9 cellular contexts compared by ENCODE assay signal in the genomic region with DNA sequence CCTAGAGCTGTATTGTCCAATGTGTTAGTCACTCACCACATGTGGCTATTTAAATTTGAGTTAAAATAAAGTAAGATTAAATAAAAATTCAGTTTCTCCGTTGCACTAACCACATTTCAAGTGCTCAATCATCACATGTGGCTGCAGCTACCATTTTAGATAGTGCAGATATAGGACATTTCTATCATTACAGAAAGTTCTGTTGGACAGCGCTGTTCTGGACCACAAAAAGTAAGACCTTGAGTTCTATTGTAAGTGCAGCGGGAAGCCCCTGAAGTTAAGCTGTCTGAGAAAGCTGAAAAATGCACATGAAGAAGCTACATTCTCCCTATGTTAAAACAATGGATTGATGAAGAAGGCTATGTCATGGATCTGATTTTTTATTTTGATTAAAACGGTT. TPM values are rescaled to one million over a fixed set of nuclear protein-coding genes. Genes with fewer than 3 reads are reported as not detected.
DNase-seq lines count a peak whose midpoint lies in the region; ATAC-seq and TF ChIP-seq lines count a peak whose summit lies in the region.
"Had no signal": no experiment of that assay in that cellular context is flagged by ENCODE, and none has a peak within 500 bp of the region (broad histone marks: within the 10 kb centered on the region; RNA-seq: fewer than 3 reads in every experiment).

No MANE protein-coding gene starts in this region.

- no TSS peak for BruUV-seq in A673 (replicated peaks; lab: Mats Ljungman, UMichigan)
- no TSS peak for BruUV-seq in IMR-90 (replicated peaks; lab: Mats Ljungman, UMichigan)

- TF ChIP-seq POLR2A in IMR-90 (IDR thresholded peaks at IDR 0.05; ENCODE audit: low read depth, low read length): no peak

- H3K9me3 Mint-ChIP-seq in mesothelial cell of epicardium: no peaks in the 10 kb centered on the region

- no peak overlapping the region for H4K5ac ChIP-seq in IMR-90 (ENCODE audit: low read depth, low read length)

- H3K9me1 ChIP-seq in IMR-90 (ENCODE audit: insufficient read depth, low read length): peaks cover 3% of the 10 kb centered on the region; the same call in 1 of the 2 replicates

- no peak overlapping the region for H3K27ac Mint-ChIP-seq in mesothelial cell of epicardium

- peak overlapping the region; percentile 61 for H3K4me2 ChIP-seq in IMR-90 (ENCODE audit: low read depth, low read length)

- intact Hi-C loops in A673 (cut with micrococcal nuclease; ENCODE audit: unreplicated experiment): loop anchor here (2.0 to 10.0 kb wide), 3 partner anchors 62 to 436 kb away; partner anchors contain the start of genes AKIRIN2 and ZNF292
- intact Hi-C loops in IMR-90 (cut with micrococcal nuclease): loop anchor here (1.0 kb wide), 1 partner anchor 108 kb away; no protein-coding TSS in a partner anchor

- peaks cover 32% of the 10 kb centered on the region for H3K4me1 Mint-ChIP-seq in mesothelial cell of epicardium

- H3K4me3 Mint-ChIP-seq in mesothelial cell of epicardium: peak overlapping the region; percentile 79

- H3K36me3 ChIP-seq in A673 (ENCODE audit: insufficient read depth, low read length, poor library complexity, severe bottlenecking): peaks cover 18% of the 10 kb centered on the region
- peaks cover 7% of the 10 kb centered on the region for H3K36me3 ChIP-seq in IMR-90 (ENCODE audit: control insufficient read depth, insufficient read depth, low read length)
- peaks cover 2% of the 10 kb centered on the region for H3K36me3 ChIP-seq in brain microvascular endothelial cell (replicated peaks)

- no peak overlapping the region for H3K4ac ChIP-seq in IMR-90 (ENCODE audit: low read depth, low read length)

- dilution Hi-C loops in IMR-90 (cut with HindIII; ENCODE audit: low sequenced_read_pairs, unreplicated experiment): no loop called here

- H3K36me3 Mint-ChIP-seq in mesothelial cell of epicardium: peaks cover 9% of the 10 kb centered on the region

- H3K56ac ChIP-seq in IMR-90 (ENCODE audit: extremely low read depth, insufficient read depth, low read length): no peak overlapping the region

- no peak for TF ChIP-seq CTCF in A673 (conservative IDR thresholded peaks at IDR 0.05; ENCODE audit: low read depth, low read length)
- TF ChIP-seq CTCF in IMR-90 (conservative IDR thresholded peaks at IDR 0.05; ENCODE audit: low read depth, low read length): no peak
- no peak for TF ChIP-seq CTCF in brain microvascular endothelial cell (IDR thresholded peaks at IDR 0.05; ENCODE audit: low read depth, low read length, missing control alignments)
- TF ChIP-seq CTCF in mesothelial cell of epicardium (IDR thresholded peaks at IDR 0.05; ENCODE audit: unreplicated experiment): no peak

- no peak overlapping the region for H4K8ac ChIP-seq in IMR-90 (ENCODE audit: low read depth in 2 of 2, low read length in 2 of 2)

- no peak for TF ChIP-seq RAD21 in IMR-90 (IDR thresholded peaks at IDR 0.05; ENCODE audit: low read length)

- peaks cover 5% of the 10 kb centered on the region for H3K4me1 ChIP-seq in A673 (ENCODE audit: insufficient read depth, low read length, poor library complexity, severe bottlenecking)
- peaks cover 2% of the 10 kb centered on the region for H3K4me1 ChIP-seq in IMR-90 (ENCODE audit: control insufficient read depth, insufficient read depth, low read length)

- WGBS in IMR-90 (ENCODE audit: extremely low coverage in 2 of 2, insufficient read length in 1 of 2), 2 experiments: no CpG with 5 or more reads among the region's 4 CpGs

- no peak overlapping the region for H2AK9ac ChIP-seq in IMR-90 (replicated peaks; ENCODE audit: low read depth, low read length, poor library complexity)

- H4K20me1 ChIP-seq in IMR-90 (ENCODE audit: insufficient read depth, low read length): peaks cover 22% of the 10 kb centered on the region

- H3K27ac ChIP-seq in A673 (ENCODE audit: low read depth, low read length, poor library complexity, severe bottlenecking): peak overlapping the region; percentile 80
- H3K27ac ChIP-seq in IMR-90 (ENCODE audit: insufficient read depth, low read length): no peak overlapping the region
- H3K27ac ChIP-seq in brain microvascular endothelial cell: no peak overlapping the region

- no peak overlapping the region for H2AFZ ChIP-seq in IMR-90 (replicated peaks; ENCODE audit: low read length, poor library complexity)

- CTCF ChIA-PET in A673 (lab: Charles Lee): no interaction called here
- CTCF ChIA-PET in IMR-90 (lab: Yijun Ruan, JAX): no interaction called here

- POLR2A ChIA-PET in A673 (lab: Charles Lee; ENCODE audit: low non-redundant PET): no interaction called here
- POLR2A ChIA-PET in IMR-90 (lab: Charles Lee; ENCODE audit: unreplicated experiment): no interaction called here

- no peak overlapping the region for H2BK120ac ChIP-seq in IMR-90 (ENCODE audit: low read depth, low read length)

- peak overlapping the region; percentile 67 for H3K4me3 ChIP-seq in A673 (ENCODE audit: low read depth, low read length, poor library complexity, severe bottlenecking)
- peak overlapping the region; percentile 77; the same call in 1 of the 2 replicates for H3K4me3 ChIP-seq in IMR-90 (ENCODE audit: insufficient read depth, low read depth, low read length)
- H3K4me3 ChIP-seq in brain microvascular endothelial cell (ENCODE audit: low read depth, low read length): peak overlapping the region; percentile 97

- H3K18ac ChIP-seq in IMR-90 (ENCODE audit: low read depth, low read length): no peak overlapping the region

- no peak overlapping the region for H2BK15ac ChIP-seq in IMR-90 (ENCODE audit: low read depth, low read length)

- H2AK5ac ChIP-seq in IMR-90 (ENCODE audit: low read depth, low read length): no peak overlapping the region

- H3K27me3 Mint-ChIP-seq in mesothelial cell of epicardium (ENCODE audit: low read depth): no peaks in the 10 kb centered on the region

- H3K9me3 ChIP-seq in A673 (ENCODE audit: low read depth, low read length, poor library complexity, severe bottlenecking) (no peaks in the 10 kb centered on the region), IMR-90 (ENCODE audit: control insufficient read depth, insufficient read depth, low read length) (no peaks in the 10 kb centered on the region)

- H2BK5ac ChIP-seq in IMR-90 (ENCODE audit: low read depth, low read length, poor library complexity, severe bottlenecking): no peak overlapping the region

- peaks cover 27 to 50% of the 10 kb centered on the region in 2 experiments for H3K79me1 ChIP-seq in IMR-90 (ENCODE audit: low read depth in 1 of 2, low read length in 2 of 2)

- H3K14ac ChIP-seq in IMR-90 (replicated peaks; ENCODE audit: low read depth, low read length): no peak overlapping the region

- H4K91ac ChIP-seq in IMR-90 (ENCODE audit: insufficient read depth, low read depth, low read length): no peak overlapping the region

- no peak overlapping the region for H2BK20ac ChIP-seq in IMR-90 (ENCODE audit: low read depth, low read length)

- no peak overlapping the region for H3K23ac ChIP-seq in IMR-90 (ENCODE audit: low read depth, low read length)

- no peak for ATAC-seq in IMR-90 (ENCODE audit: low read depth)
- ATAC-seq in GM18868 (IDR thresholded peaks at IDR 0.05; ENCODE audit: unreplicated experiment): no peak
- no peak for ATAC-seq in HG03571 (IDR thresholded peaks at IDR 0.05; ENCODE audit: unreplicated experiment)

- peak overlapping the region; percentile 96; the same call in 1 of the 2 replicates for H3K9ac ChIP-seq in IMR-90 (ENCODE audit: low read depth, low read length)

- no peak for DNase-seq in A673 (ENCODE audit: low spot score)
- peak; percentile 18 for DNase-seq in IMR-90
- no peak for DNase-seq in brain microvascular endothelial cell
- no peak for DNase-seq in mesothelial cell of epicardium (ENCODE audit: low spot score in 2 of 2, unreplicated experiment in 2 of 2)
- no peak for DNase-seq in mucosa of gallbladder (ENCODE audit: low spot score)
- no peak for DNase-seq in HK-2 (ENCODE audit: unreplicated experiment)
- DNase-seq: GDM1 had no signal

- in situ Hi-C loops in IMR-90 (cut with MboI; ENCODE audit: low sequenced_read_pairs): no loop called here
- in situ Hi-C loops in brain microvascular endothelial cell (cut with HindIII; ENCODE audit: low pct_ligation_motif_present, low sequenced_read_pairs): no loop called here

- H3K27me3 ChIP-seq in A673 (replicated peaks; ENCODE audit: insufficient read depth, low read depth, low read length, poor library complexity): no peaks in the 10 kb centered on the region
- H3K27me3 ChIP-seq in IMR-90 (ENCODE audit: control insufficient read depth, insufficient read depth, low read length): no peaks in the 10 kb centered on the region
- no peaks in the 10 kb centered on the region for H3K27me3 ChIP-seq in brain microvascular endothelial cell (replicated peaks)

TF ChIP-seq in IMR-90, 13 proteins besides CTCF, POLR2A, EP300 and RAD21:
- TF ChIP-seq, protein P1, sequence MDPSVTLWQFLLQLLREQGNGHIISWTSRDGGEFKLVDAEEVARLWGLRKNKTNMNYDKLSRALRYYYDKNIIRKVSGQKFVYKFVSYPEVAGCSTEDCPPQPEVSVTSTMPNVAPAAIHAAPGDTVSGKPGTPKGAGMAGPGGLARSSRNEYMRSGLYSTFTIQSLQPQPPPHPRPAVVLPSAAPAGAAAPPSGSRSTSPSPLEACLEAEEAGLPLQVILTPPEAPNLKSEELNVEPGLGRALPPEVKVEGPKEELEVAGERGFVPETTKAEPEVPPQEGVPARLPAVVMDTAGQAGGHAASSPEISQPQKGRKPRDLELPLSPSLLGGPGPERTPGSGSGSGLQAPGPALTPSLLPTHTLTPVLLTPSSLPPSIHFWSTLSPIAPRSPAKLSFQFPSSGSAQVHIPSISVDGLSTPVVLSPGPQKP (IDR thresholded peaks at IDR 0.05; ENCODE audit: borderline replicate concordance, low read depth, low read length): no peak

RNA-seq across cellular contexts. Expression of gene ORC3, which starts 1.1 kb away (rescaled TPM):
- total RNA-seq in A673 (2021) (46.5 and 48.8 TPM in 2 replicates), IMR-90 (2012; rRNA removed) (30.6 and 33.1 TPM in 2 replicates), mesothelial cell of epicardium (28.0 to 29.5 TPM (median 28.8 TPM) in 3 replicates), mucosa of gallbladder (15.9 TPM)
- 17.8 and 22.3 TPM in 2 replicates for polyA plus RNA-seq in IMR-90 (2012; rRNA removed)
- polyA plus RNA-seq in IMR-90 (2012; cell fraction: cytosol; rRNA removed): 3.3 and 6.1 TPM in 2 replicates
- 2.1 and 24.0 TPM in 2 replicates for polyA plus RNA-seq in IMR-90 (2012; cell fraction: nucleus; rRNA removed; ENCODE audit: low replicate concordance)

RNA-seq across cellular contexts. Expression of gene RARS2, which starts 1.2 kb away (rescaled TPM):
- total RNA-seq in A673 (2021) (44.3 and 47.2 TPM in 2 replicates), IMR-90 (2012; rRNA removed) (33.0 and 56.9 TPM in 2 replicates), mesothelial cell of epicardium (51.9 to 53.3 TPM (median 52.6 TPM) in 3 replicates), mucosa of gallbladder (29.1 TPM)
- polyA plus RNA-seq in IMR-90 (2012; rRNA removed): 16.2 and 19.9 TPM in 2 replicates
- polyA plus RNA-seq in IMR-90 (2012; cell fraction: cytosol; rRNA removed): 1.8 and 2.7 TPM in 2 replicates
- polyA plus RNA-seq in IMR-90 (2012; cell fraction: nucleus; rRNA removed; ENCODE audit: low replicate concordance): 2.3 and 30.1 TPM in 2 replicates
